8 cellular contexts compared by ENCODE assay signal in the genomic region with DNA sequence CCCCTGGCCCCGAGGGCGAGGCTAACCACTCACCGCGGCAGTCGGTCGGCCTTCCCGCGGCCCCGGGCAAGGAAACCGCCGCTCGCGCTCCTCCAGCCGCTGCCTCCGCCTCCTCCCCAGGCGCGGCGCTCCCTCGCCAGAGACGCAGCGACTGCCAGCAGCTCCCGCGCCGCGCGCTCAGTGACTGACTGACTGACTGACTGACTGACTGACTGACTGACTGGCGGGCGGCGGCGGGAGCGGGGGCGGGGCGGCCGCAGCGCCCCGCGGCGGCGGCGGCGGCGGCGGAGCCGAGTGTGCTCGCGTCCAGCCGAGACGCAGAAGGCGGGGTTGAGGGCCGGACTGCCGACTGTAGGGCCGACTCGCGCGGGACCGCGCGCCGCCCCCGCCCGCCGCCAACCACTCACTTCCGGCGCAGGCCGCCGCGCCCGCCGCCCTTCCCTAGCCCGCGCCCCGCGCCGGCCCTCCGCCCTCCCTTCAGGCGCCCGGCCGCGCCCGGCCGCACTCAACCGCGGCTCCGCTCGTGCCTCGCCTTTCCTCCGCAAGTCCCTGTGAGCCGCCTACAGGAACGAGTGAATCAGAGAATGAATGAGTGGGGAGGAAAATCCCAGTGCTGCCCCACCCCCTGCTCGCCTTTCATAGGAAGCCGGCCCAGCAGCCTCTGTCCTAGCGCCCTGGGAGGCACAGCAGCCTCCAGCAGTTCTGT. TPM values are rescaled to one million over a fixed set of nuclear protein-coding genes. Genes with fewer than 3 reads are reported as not detected.
DNase-seq lines count a peak whose midpoint lies in the region; ATAC-seq, FAIRE-seq and TF ChIP-seq lines count a peak whose summit lies in the region.

A gene with protein sequence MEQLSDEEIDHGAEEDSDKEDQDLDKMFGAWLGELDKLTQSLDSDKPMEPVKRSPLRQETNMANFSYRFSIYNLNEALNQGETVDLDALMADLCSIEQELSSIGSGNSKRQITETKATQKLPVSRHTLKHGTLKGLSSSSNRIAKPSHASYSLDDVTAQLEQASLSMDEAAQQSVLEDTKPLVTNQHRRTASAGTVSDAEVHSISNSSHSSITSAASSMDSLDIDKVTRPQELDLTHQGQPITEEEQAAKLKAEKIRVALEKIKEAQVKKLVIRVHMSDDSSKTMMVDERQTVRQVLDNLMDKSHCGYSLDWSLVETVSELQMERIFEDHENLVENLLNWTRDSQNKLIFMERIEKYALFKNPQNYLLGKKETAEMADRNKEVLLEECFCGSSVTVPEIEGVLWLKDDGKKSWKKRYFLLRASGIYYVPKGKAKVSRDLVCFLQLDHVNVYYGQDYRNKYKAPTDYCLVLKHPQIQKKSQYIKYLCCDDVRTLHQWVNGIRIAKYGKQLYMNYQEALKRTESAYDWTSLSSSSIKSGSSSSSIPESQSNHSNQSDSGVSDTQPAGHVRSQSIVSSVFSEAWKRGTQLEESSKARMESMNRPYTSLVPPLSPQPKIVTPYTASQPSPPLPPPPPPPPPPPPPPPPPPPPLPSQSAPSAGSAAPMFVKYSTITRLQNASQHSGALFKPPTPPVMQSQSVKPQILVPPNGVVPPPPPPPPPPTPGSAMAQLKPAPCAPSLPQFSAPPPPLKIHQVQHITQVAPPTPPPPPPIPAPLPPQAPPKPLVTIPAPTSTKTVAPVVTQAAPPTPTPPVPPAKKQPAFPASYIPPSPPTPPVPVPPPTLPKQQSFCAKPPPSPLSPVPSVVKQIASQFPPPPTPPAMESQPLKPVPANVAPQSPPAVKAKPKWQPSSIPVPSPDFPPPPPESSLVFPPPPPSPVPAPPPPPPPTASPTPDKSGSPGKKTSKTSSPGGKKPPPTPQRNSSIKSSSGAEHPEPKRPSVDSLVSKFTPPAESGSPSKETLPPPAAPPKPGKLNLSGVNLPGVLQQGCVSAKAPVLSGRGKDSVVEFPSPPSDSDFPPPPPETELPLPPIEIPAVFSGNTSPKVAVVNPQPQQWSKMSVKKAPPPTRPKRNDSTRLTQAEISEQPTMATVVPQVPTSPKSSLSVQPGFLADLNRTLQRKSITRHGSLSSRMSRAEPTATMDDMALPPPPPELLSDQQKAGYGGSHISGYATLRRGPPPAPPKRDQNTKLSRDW (minus strand): TSS at position 224 of the 706 bp plus-strand sequence. CDS start 39,948 bp downstream, outside the sequence.

- H3K27me3 Mint-ChIP-seq in CD4-positive, alpha-beta T cell = peaks cover 5% of the 10 kb centered on the region
- peaks cover 53% of the 10 kb centered on the region for H3K27me3 Mint-ChIP-seq in activated naive CD4-positive, alpha-beta T cell treated with anti-CD3 and anti-CD28 coated beads, Interleukin-2, amount 10 ng/mL, durations not matched to agents 7 days and 5 days

- H3K36me3 ChIP-seq in SJSA1 = peaks cover 15% of the 10 kb centered on the region
- H3K36me3 ChIP-seq in neuron (ENCODE audit: insufficient read depth, low read length) = no peaks in the 10 kb centered on the region
- H3K36me3 ChIP-seq in stomach smooth muscle (ENCODE audit: control insufficient read depth in 2 of 2, insufficient read depth in 2 of 2, low read length in 2 of 2) = no peaks in the 10 kb centered on the region

- TF ChIP-seq CTCF in CD4-positive, alpha-beta T cell (IDR thresholded peaks at IDR 0.05) = no peak
- no peak; the same call in 1 of the 2 replicates for TF ChIP-seq CTCF in LNCaP clone FGC (IDR thresholded peaks at IDR 0.05; ENCODE audit: control insufficient read depth, extremely low read depth, insufficient read depth)

- H3K4me3 ChIP-seq in LNCaP clone FGC (ENCODE audit: low read depth, low read length) (peak within 1 kb of the TSS; percentile 74), SJSA1 (peak within 1 kb of the TSS; percentile 100), neuron (ENCODE audit: low read length) (peak within 1 kb of the TSS; percentile 69), stomach smooth muscle (ENCODE audit: low read length in 2 of 2) (peak within 1 kb of the TSS; percentile 85 to 86)

- peaks cover 36% of the 10 kb centered on the region for H3K4me1 Mint-ChIP-seq in CD4-positive, alpha-beta T cell (ENCODE audit: low read depth)
- H3K4me1 Mint-ChIP-seq in activated naive CD4-positive, alpha-beta T cell treated with anti-CD3 and anti-CD28 coated beads, Interleukin-2, amount 10 ng/mL, durations not matched to agents 7 days and 5 days = peaks cover 25% of the 10 kb centered on the region

- POLR2A ChIA-PET in CD4-positive, alpha-beta T cell (lab: Charles Lee) = interaction anchor here (1.2 to 4.0 kb wide), 9 partner anchors 21 to 280 kb away, joined by 3 to 16 read pairs (median 5); a partner anchor contains a TSS

- ATAC-seq in CD4-positive, alpha-beta T cell (ENCODE audit: poor library complexity) = peak; percentile 61
- peak; percentile 67 for ATAC-seq in GM21526 (IDR thresholded peaks at IDR 0.05; ENCODE audit: low FRiP score, unreplicated experiment)

- CTCF ChIA-PET in CD4-positive, alpha-beta T cell (lab: Charles Lee) = interaction anchor here (1.0 to 2.2 kb wide), 3 partner anchors 9 to 280 kb away, joined by 3 to 7 read pairs (median 5); no protein-coding TSS in a partner anchor
- CTCF ChIA-PET in activated naive CD4-positive, alpha-beta T cell treated with anti-CD3 and anti-CD28 coated beads, Interleukin-2, amount 10 ng/mL, durations not matched to agents 7 days and 5 days (lab: Charles Lee) = no interaction called here

- H3K9me3 ChIP-seq in CD4-positive, alpha-beta T cell (ENCODE audit: control insufficient read depth, low read length) = no peaks in the 10 kb centered on the region
- H3K9me3 ChIP-seq in SJSA1 (replicated peaks) (peaks cover 4% of the 10 kb centered on the region; the same call in 1 of the 2 replicates), neuron (ENCODE audit: low read length) (no peaks in the 10 kb centered on the region), stomach smooth muscle (ENCODE audit: control insufficient read depth in 2 of 2, low read length in 2 of 2) (no peaks in the 10 kb centered on the region)

- intact Hi-C loops in CD4-positive, alpha-beta T cell (cut with DNase I, micrococcal nuclease) = loop anchor here in 1 of 2 experiments (2.0 to 10.0 kb wide), 2 partner anchors 172 to 250 kb away; a partner anchor contains a TSS

- no peaks in the 10 kb centered on the region for H3K9me3 Mint-ChIP-seq in CD4-positive, alpha-beta T cell
- peaks cover 11% of the 10 kb centered on the region for H3K9me3 Mint-ChIP-seq in activated naive CD4-positive, alpha-beta T cell treated with anti-CD3 and anti-CD28 coated beads, Interleukin-2, amount 10 ng/mL, durations not matched to agents 7 days and 5 days

- no peak within 1 kb of the TSS for H3K27ac ChIP-seq in CD4-positive, alpha-beta T cell (ENCODE audit: low read depth, low read length)
- peak within 1 kb of the TSS; percentile 93 for H3K27ac ChIP-seq in SJSA1
- peak within 1 kb of the TSS; percentile 69 for H3K27ac ChIP-seq in stomach smooth muscle (ENCODE audit: low read length)

- H3K27ac Mint-ChIP-seq in CD4-positive, alpha-beta T cell = peak within 1 kb of the TSS; percentile 80
- peak within 1 kb of the TSS; percentile 64 for H3K27ac Mint-ChIP-seq in activated naive CD4-positive, alpha-beta T cell treated with anti-CD3 and anti-CD28 coated beads, Interleukin-2, amount 10 ng/mL, durations not matched to agents 7 days and 5 days

- no peaks in the 10 kb centered on the region for H3K27me3 ChIP-seq in CD4-positive, alpha-beta T cell (ENCODE audit: control insufficient read depth, insufficient read depth, low read length)
- no peaks in the 10 kb centered on the region for H3K27me3 ChIP-seq in SJSA1 (replicated peaks)
- no peaks in the 10 kb centered on the region for H3K27me3 ChIP-seq in neuron (ENCODE audit: insufficient read depth, low read length)
- no peaks in the 10 kb centered on the region for H3K27me3 ChIP-seq in stomach smooth muscle (ENCODE audit: control insufficient read depth in 1 of 2, insufficient read depth in 2 of 2, low read length in 2 of 2)

- FAIRE-seq in frontal cortex (lab: Jason Lieb, UNC) = no peak

- H3K4me1 ChIP-seq in SJSA1 (replicated peaks) (peaks cover 21% of the 10 kb centered on the region), neuron (ENCODE audit: insufficient read depth, low read length) (peaks cover 15% of the 10 kb centered on the region), stomach smooth muscle (ENCODE audit: control insufficient read depth, insufficient read depth, low read length) (peaks cover 10% of the 10 kb centered on the region)

- H3K4me3 Mint-ChIP-seq in CD4-positive, alpha-beta T cell = peak within 1 kb of the TSS; percentile 97
- H3K4me3 Mint-ChIP-seq in activated naive CD4-positive, alpha-beta T cell treated with anti-CD3 and anti-CD28 coated beads, Interleukin-2, amount 10 ng/mL, durations not matched to agents 7 days and 5 days = peak within 1 kb of the TSS; percentile 84

- peak; percentile 13 to 65 (median 46) for DNase-seq in CD4-positive, alpha-beta T cell
- DNase-seq in LNCaP clone FGC (ENCODE audit: low read depth) (peak; percentile 33), SJSA1 (ENCODE audit: low read depth in 1 of 2, low spot score in 2 of 2) (peak; percentile 82 to 91), frontal cortex (ENCODE audit: low spot score in 2 of 2) (peak; percentile 87 to 88)
- peak; percentile 70 for DNase-seq in activated naive CD4-positive, alpha-beta T cell treated with anti-CD3 and anti-CD28 coated beads, Interleukin-2, amount 10 ng/mL, durations not matched to agents 7 days and 5 days

- peak within 1 kb of the TSS; percentile 89 for H3K9ac ChIP-seq in stomach smooth muscle (ENCODE audit: low read length in 2 of 2)

- H2AFZ ChIP-seq in neuron (ENCODE audit: low read depth, low read length) = peak within 1 kb of the TSS; percentile 98

- H3K36me3 Mint-ChIP-seq in CD4-positive, alpha-beta T cell (ENCODE audit: low read depth) = peaks cover 4% of the 10 kb centered on the region
- peaks cover 3% of the 10 kb centered on the region for H3K36me3 Mint-ChIP-seq in activated naive CD4-positive, alpha-beta T cell treated with anti-CD3 and anti-CD28 coated beads, Interleukin-2, amount 10 ng/mL, durations not matched to agents 7 days and 5 days

RNA-seq across cellular contexts. Expression of the gene that starts here (rescaled TPM):
- total RNA-seq in CD4-positive, alpha-beta T cell = 1 to 10 TPM; 4.3 to 5.8 TPM
- total RNA-seq in SJSA1 (2014; rRNA removed; shearing (Covaris generic)) = 15.4 and 45.7 TPM in 2 replicates
- total RNA-seq in frontal cortex = 35.9 TPM

Comparison
In these comparisons a context has a peak if more than half of its experiments do, and no peak if none do; other contexts are left out.
1. DNase-seq: peak in every context shown above with its lines; median percentile 88 in frontal cortex; 86 in SJSA1; 70 in activated naive CD4-positive, alpha-beta T cell treated with anti-CD3 and anti-CD28 coated beads, Interleukin-2, amount 10 ng/mL, durations not matched to agents 7 days and 5 days; 46 in CD4-positive, alpha-beta T cell; 33 in LNCaP clone FGC.